8 cellular contexts compared by ENCODE assay signal in genomic region chr1:149850732-149851345, GRCh38. TPM values are rescaled to one million over a fixed set of nuclear protein-coding genes. Genes with fewer than 3 reads are reported as not detected.
DNase-seq lines count a peak whose midpoint lies in the region; ATAC-seq and TF ChIP-seq lines count a peak whose summit lies in the region.
"Not testable (repeated sequence)": the region's sequence is repeated elsewhere in the genome, so short reads cannot be mapped to it uniquely, and the experiment has no call there.

No MANE protein-coding gene starts in this region.

- not testable (repeated sequence) for H3K27ac Mint-ChIP-seq in CD4-positive, alpha-beta T cell; T-helper 17 cell; natural killer cell

- H3K9me3 Mint-ChIP-seq in CD4-positive, alpha-beta T cell; natural killer cell: not testable (repeated sequence)

- H3K9me3 ChIP-seq in CD4-positive, alpha-beta T cell (ENCODE audit: control insufficient read depth, low read length); T-helper 17 cell (ENCODE audit: control insufficient read depth, low read length, poor library complexity, severe bottlenecking): not testable (repeated sequence)

- not testable (repeated sequence) for H3K27ac ChIP-seq in CD4-positive, alpha-beta T cell (ENCODE audit: low read depth, low read length)

- CTCF ChIA-PET in CD4-positive, alpha-beta T cell (lab: Charles Lee), result not testable (repeated sequence)

- peaks cover 43% of the 10 kb centered on the region for H3K4me1 Mint-ChIP-seq in CD4-positive, alpha-beta T cell (ENCODE audit: low read depth)
- H3K4me1 Mint-ChIP-seq in T-helper 17 cell, result peaks cover 29% of the 10 kb centered on the region
- peaks cover 21 to 37% of the 10 kb centered on the region in 2 donors for H3K4me1 Mint-ChIP-seq in natural killer cell

- H3K27me3 Mint-ChIP-seq in CD4-positive, alpha-beta T cell; T-helper 17 cell; natural killer cell (ENCODE audit: low read depth in 2 of 2): not testable (repeated sequence)

- H3K27me3 ChIP-seq in CD4-positive, alpha-beta T cell (ENCODE audit: control insufficient read depth, insufficient read depth, low read length), result not testable (repeated sequence)

- intact Hi-C loops in CD4-positive, alpha-beta T cell (cut with DNase I, micrococcal nuclease); natural killer cell (cut with micrococcal nuclease): not testable (repeated sequence)

- TF ChIP-seq CTCF in CD4-positive, alpha-beta T cell (IDR thresholded peaks at IDR 0.05); natural killer cell (IDR thresholded peaks at IDR 0.05): not testable (repeated sequence)

- DNase-seq in CD4-positive, alpha-beta T cell; T-helper 17 cell; natural killer cell: not testable (repeated sequence)

- POLR2A ChIA-PET in CD4-positive, alpha-beta T cell (lab: Charles Lee), result interaction anchor here (1.3 to 2.9 kb wide), 2 partner anchors 36 to 385 kb away, joined by 5 to 185 read pairs; a partner anchor contains a TSS

- peak; percentile 73 for ATAC-seq in CD4-positive, alpha-beta T cell (ENCODE audit: poor library complexity)
- peak; percentile 67 for ATAC-seq in GM18907 (IDR thresholded peaks at IDR 0.05; ENCODE audit: unreplicated experiment)
- ATAC-seq in GM21515 (IDR thresholded peaks at IDR 0.05; ENCODE audit: unreplicated experiment), result peak; percentile 48
- ATAC-seq in HG02870 (IDR thresholded peaks at IDR 0.05; ENCODE audit: unreplicated experiment), result peak; percentile 56
- peak; percentile 64 for ATAC-seq in HG03354 (IDR thresholded peaks at IDR 0.05; ENCODE audit: poor library complexity, severe bottlenecking, unreplicated experiment)
- peak; percentile 78 for ATAC-seq in T-helper 17 cell
- peak; percentile 77 for ATAC-seq in esophagus mucosa
- peak; percentile 69 to 82 (median 70) for ATAC-seq in natural killer cell

- not testable (repeated sequence) for H3K4me3 Mint-ChIP-seq in CD4-positive, alpha-beta T cell; T-helper 17 cell; natural killer cell

- peaks cover 39% of the 10 kb centered on the region for H3K36me3 Mint-ChIP-seq in CD4-positive, alpha-beta T cell (ENCODE audit: low read depth)
- not testable (repeated sequence) for H3K36me3 Mint-ChIP-seq in T-helper 17 cell (ENCODE audit: low read depth); natural killer cell

RNA-seq across cellular contexts. Expression of gene BOLA1, which starts 48.5 kb away (rescaled TPM):
- total RNA-seq in CD4-positive, alpha-beta T cell, result 1 to 10 TPM; 4.6 to 6.4 TPM
- 1 to 10 TPM; 5.3 to 7.2 TPM for total RNA-seq in T-helper 17 cell
- 12.0 TPM for total RNA-seq in esophagus mucosa
- total RNA-seq in natural killer cell, result 1 to 10 TPM; 7.0 to 8.3 (median 7.9) TPM
